In the genomic region with DNA sequence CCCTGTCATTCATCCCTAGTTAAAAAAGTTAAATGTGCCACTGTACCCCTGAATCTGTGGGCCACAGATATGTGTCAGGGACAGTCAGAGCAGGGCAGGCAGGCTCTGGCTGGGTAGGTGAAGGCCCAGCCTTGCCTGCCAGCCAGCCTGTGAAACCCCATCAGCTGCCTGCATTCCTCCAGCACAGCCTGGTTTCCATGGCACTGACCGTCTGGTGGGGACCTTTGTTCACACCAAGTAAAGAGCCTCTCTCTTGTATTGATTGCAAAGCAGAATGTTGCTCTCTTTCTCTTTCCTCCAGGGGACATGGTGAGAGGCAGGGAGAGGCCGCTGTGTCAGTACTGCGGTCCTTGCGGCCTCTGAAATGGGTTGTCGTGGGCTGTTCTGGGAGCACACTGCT, we compare ENCODE assay signal across 1 cellular context.
TF ChIP-seq lines count a peak whose summit lies in the region.

No MANE protein-coding gene starts in this region.

TF ChIP-seq in GM23338, 12 proteins besides CTCF, POLR2A, EP300 and RAD21 (continued from another document):
- TF ChIP-seq ZNF462 (CRISPR knock-in tag; IDR thresholded peaks at IDR 0.05) (no peak), EZH2 (IDR thresholded peaks at IDR 0.05; ENCODE audit: low read depth, unreplicated experiment) (no peak), STAT1 (IDR thresholded peaks at IDR 0.05; ENCODE audit: unreplicated experiment) (no peak), EZH2phosphoT487 (IDR thresholded peaks at IDR 0.05; ENCODE audit: unreplicated experiment) (no peak)
